ENCODE assay signal across 17 cellular contexts in genomic region chr17:81821147-81821546, GRCh38. TPM values are rescaled to one million over a fixed set of nuclear protein-coding genes. Genes with fewer than 3 reads are reported as not detected.
A peak's percentile ranks its signal among the peaks of the same experiment; 100 is the strongest.
DNase-seq lines count a peak whose midpoint lies in the region; ATAC-seq, FAIRE-seq and TF ChIP-seq lines count a peak whose summit lies in the region.
"Had no signal": no experiment of that assay in that cellular context is flagged by ENCODE, and none has a peak within 500 bp of the region (broad histone marks: within the 10 kb centered on the region; RNA-seq: fewer than 3 reads in every experiment).

No MANE protein-coding gene starts in this region.

- H4K20me1 ChIP-seq in GM12878 (ENCODE audit: control insufficient read depth, insufficient read depth): no peaks in the 10 kb centered on the region

- BruUV-seq in GM12878 (replicated peaks; lab: Mats Ljungman, UMichigan): no TSS peak

- no peak overlapping the region for H3K4me2 ChIP-seq in GM12878 (ENCODE audit: control insufficient read depth, insufficient read depth)

- TF ChIP-seq RAD21 in GM12878 (IDR thresholded peaks at IDR 0.05; ENCODE audit: insufficient read depth, low read depth, low read length): no peak
- TF ChIP-seq RAD21 in liver (IDR thresholded peaks at IDR 0.05): no peak

- no peaks in the 10 kb centered on the region for H3K4me1 Mint-ChIP-seq in activated CD4-positive, alpha-beta T cell treated with anti-CD3 and anti-CD28 coated beads for 36 hours
- peaks cover 6% of the 10 kb centered on the region for H3K4me1 Mint-ChIP-seq in activated CD4-positive, alpha-beta T cell treated with anti-CD3 and anti-CD28 coated beads, Interleukin-2, amount 10 ng/mL, durations not matched to agents 24 days and 14 days

- 76% methylated on average over 8 of the region's 8 CpGs for WGBS in GM12878 (ENCODE audit: insufficient coverage, insufficient replicate concordance, low lambda C conversion rate, missing lambda C conversion rate)
- 83% methylated on average over 8 of the region's 8 CpGs for WGBS in liver

- FAIRE-seq in GM12878 (lab: Jason Lieb, UNC): no peak
- FAIRE-seq: endometrium had no signal

- no peak for TF ChIP-seq EP300 in GM12878 (IDR thresholded peaks at IDR 0.05; ENCODE audit: borderline replicate concordance in 1 of 2, control insufficient read depth in 1 of 2, low read depth in 2 of 2, low read length in 2 of 2)

- H3K27ac ChIP-seq in GM12878 (ENCODE audit: control insufficient read depth, insufficient read depth) (no peak overlapping the region), liver (ENCODE audit: low read depth in 1 of 2, low read length in 2 of 2) (peak overlapping the region; percentile 77 to 97)

- RAD21 ChIA-PET in GM12878 (lab: Charles Lee; ENCODE audit: unreplicated experiment): no interaction called here

- H3K4me3 ChIP-seq in GM12878 (no peak overlapping the region), liver (ENCODE audit: low read depth in 1 of 3, low read length in 3 of 3) (no peak overlapping the region)

- H3K36me3 ChIP-seq in GM12878 (ENCODE audit: control insufficient read depth in 2 of 2, insufficient read depth in 2 of 2, low read length in 1 of 2) (no peaks in the 10 kb centered on the region), liver (ENCODE audit: control insufficient read depth in 4 of 4, insufficient read depth in 3 of 4, low read depth in 1 of 4, low read length in 3 of 4) (peaks cover 0 to 5% (median 0%) of the 10 kb centered on the region in 4 donors)

- CTCF ChIA-PET in activated CD4-positive, alpha-beta T cell treated with anti-CD3 and anti-CD28 coated beads for 36 hours (lab: Charles Lee): no interaction called here
- CTCF ChIA-PET in GM12878 (lab: Yijun Ruan, JAX): no interaction called here

- no peaks in the 10 kb centered on the region for H3K79me2 ChIP-seq in GM12878 (ENCODE audit: control insufficient read depth, insufficient read depth, low read length)

- TF ChIP-seq POLR2A in GM12878 (IDR thresholded peaks at IDR 0.05; ENCODE audit: low read depth, low read length): 0 out of 2 replicates have a peak, but pooled peaks have one; percentile 24

- POLR2A ChIA-PET in activated CD4-positive, alpha-beta T cell treated with anti-CD3 and anti-CD28 coated beads for 36 hours (lab: Charles Lee): no interaction called here
- POLR2A ChIA-PET in GM12878 (lab: Charles Lee): no interaction called here

- intact Hi-C loops in activated CD4-positive, alpha-beta T cell treated with anti-CD3 and anti-CD28 coated beads for 36 hours (cut with DNase I, micrococcal nuclease): no loop called here
- intact Hi-C loops in activated CD4-positive, alpha-beta T cell treated with anti-CD3 and anti-CD28 coated beads, Interleukin-2, amount 10 ng/mL, durations not matched to agents 24 days and 14 days (cut with micrococcal nuclease): no loop called here
- intact Hi-C loops in GM12878 (cut with micrococcal nuclease; ENCODE audit: unreplicated experiment): no loop called here

- H3K4me1 ChIP-seq in GM12878 (ENCODE audit: control insufficient read depth, insufficient read depth, low read length) (no peaks in the 10 kb centered on the region), liver (ENCODE audit: control insufficient read depth in 4 of 4, insufficient read depth in 4 of 4, low read length in 3 of 4) (peaks cover 8 to 20% (median 15%) of the 10 kb centered on the region in 4 donors)
- H3K4me1 ChIP-seq: Caco-2 had no signal

- H3K9me3 ChIP-seq in GM12878 (replicated peaks; ENCODE audit: control insufficient read depth, insufficient read depth, low read length) (no peaks in the 10 kb centered on the region), liver (ENCODE audit: control insufficient read depth in 4 of 4, low read length in 3 of 4) (no peaks in the 10 kb centered on the region)
- H3K9me3 ChIP-seq: Caco-2 had no signal

- H3K4me3 Mint-ChIP-seq in activated CD4-positive, alpha-beta T cell treated with anti-CD3 and anti-CD28 coated beads for 36 hours: no peak overlapping the region
- no peak overlapping the region for H3K4me3 Mint-ChIP-seq in activated CD4-positive, alpha-beta T cell treated with anti-CD3 and anti-CD28 coated beads, Interleukin-2, amount 10 ng/mL, durations not matched to agents 24 days and 14 days
- H3K4me3 Mint-ChIP-seq: activated CD8-positive, alpha-beta memory T cell treated with anti-CD3 and anti-CD28 coated beads, Interleukin-2, amount 10 ng/mL, durations not matched to agents 7 days and 5 days; activated naive CD4-positive, alpha-beta T cell treated with anti-CD3 and anti-CD28 coated beads, Interleukin-2, amount 10 ng/mL, durations not matched to agents 7 days and 5 days had no signal

- H3K9me3 Mint-ChIP-seq in activated CD4-positive, alpha-beta T cell treated with anti-CD3 and anti-CD28 coated beads for 36 hours (ENCODE audit: low read depth): no peaks in the 10 kb centered on the region
- no peaks in the 10 kb centered on the region for H3K9me3 Mint-ChIP-seq in activated CD4-positive, alpha-beta T cell treated with anti-CD3 and anti-CD28 coated beads, Interleukin-2, amount 10 ng/mL, durations not matched to agents 24 days and 14 days
- H3K9me3 Mint-ChIP-seq: activated naive CD4-positive, alpha-beta T cell treated with anti-CD3 and anti-CD28 coated beads, Interleukin-2, amount 10 ng/mL, durations not matched to agents 7 days and 5 days had no signal

- no peaks in the 10 kb centered on the region for H3K36me3 Mint-ChIP-seq in activated CD4-positive, alpha-beta T cell treated with anti-CD3 and anti-CD28 coated beads for 36 hours (ENCODE audit: low read depth)
- no peaks in the 10 kb centered on the region for H3K36me3 Mint-ChIP-seq in activated CD4-positive, alpha-beta T cell treated with anti-CD3 and anti-CD28 coated beads, Interleukin-2, amount 10 ng/mL, durations not matched to agents 24 days and 14 days (ENCODE audit: low read depth)
- H3K36me3 Mint-ChIP-seq: activated CD8-positive, alpha-beta memory T cell treated with anti-CD3 and anti-CD28 coated beads, Interleukin-2, amount 10 ng/mL, durations not matched to agents 7 days and 5 days had no signal

- peak; percentile 68 for ATAC-seq in activated CD4-positive, alpha-beta T cell treated with anti-CD3 and anti-CD28 coated beads for 36 hours
- ATAC-seq in GM12878: no peak
- peak; percentile 20 for ATAC-seq in stimulated activated naive CD8-positive, alpha-beta T cell treated with anti-CD3 and anti-CD28 coated beads, Interleukin-15, Interleukin-2, amounts not matched to agents 100 U/mL and 50 U/mL, for 24 hours
- no peak for ATAC-seq in HG02623 (IDR thresholded peaks at IDR 0.05; ENCODE audit: unreplicated experiment)
- ATAC-seq in GM18511 (IDR thresholded peaks at IDR 0.05; ENCODE audit: unreplicated experiment): no peak

- no peak overlapping the region for H3K27ac Mint-ChIP-seq in activated CD4-positive, alpha-beta T cell treated with anti-CD3 and anti-CD28 coated beads for 36 hours
- H3K27ac Mint-ChIP-seq in activated CD4-positive, alpha-beta T cell treated with anti-CD3 and anti-CD28 coated beads, Interleukin-2, amount 10 ng/mL, durations not matched to agents 24 days and 14 days: no peak overlapping the region

- H3K27me3 Mint-ChIP-seq in activated CD4-positive, alpha-beta T cell treated with anti-CD3 and anti-CD28 coated beads for 36 hours: peaks cover 6% of the 10 kb centered on the region
- H3K27me3 Mint-ChIP-seq in activated CD4-positive, alpha-beta T cell treated with anti-CD3 and anti-CD28 coated beads, Interleukin-2, amount 10 ng/mL, durations not matched to agents 24 days and 14 days: peaks cover 9% of the 10 kb centered on the region

- H2AFZ ChIP-seq in GM12878 (ENCODE audit: control insufficient read depth, low read depth, low read length): no peak overlapping the region

- peak; percentile 39 for DNase-seq in activated CD4-positive, alpha-beta T cell treated with anti-CD3 and anti-CD28 coated beads for 36 hours
- no peak for DNase-seq in activated CD4-positive, alpha-beta T cell treated with anti-CD3 and anti-CD28 coated beads, Interleukin-2, amount 10 ng/mL, durations not matched to agents 24 days and 14 days
- DNase-seq in GM12878 (ENCODE audit: low read depth, low spot score): no peak
- DNase-seq in stimulated activated naive CD8-positive, alpha-beta T cell treated with anti-CD3 and anti-CD28 coated beads, Interleukin-15, Interleukin-2, amounts not matched to agents 100 U/mL and 50 U/mL, for 24 hours: no peak
- DNase-seq in A172 (ENCODE audit: low spot score): no peak
- DNase-seq: NCI-H1092 treated with DMSO at 0.1 percent for 48 hours had no signal

- SMC1A ChIA-PET in GM12878 (lab: Charles Lee; ENCODE audit: uncharacterized antibody, unreplicated experiment): no interaction called here

- in situ Hi-C loops in GM12878 (cut with MboI): loop anchor here (5.0 kb wide), 1 partner anchor 104 kb away; no protein-coding TSS in a partner anchor

- TF ChIP-seq CTCF in GM12878 (IDR thresholded peaks at IDR 0.05 in 2 of 3, conservative IDR thresholded peaks at IDR 0.05 in 1 of 3; ENCODE audit: control insufficient read depth in 2 of 3, extremely low read depth in 1 of 3, insufficient read depth in 1 of 3, low read depth in 3 of 3, low read length in 3 of 3): no peak
- TF ChIP-seq CTCF in liver (IDR thresholded peaks at IDR 0.05; ENCODE audit: low read depth, low read length, missing input control): no peak

- H3K27me3 ChIP-seq in GM12878 (replicated peaks in 1 of 2; ENCODE audit: control insufficient read depth in 2 of 2, insufficient read depth in 2 of 2, low read length in 1 of 2) (no peaks in the 10 kb centered on the region), liver (ENCODE audit: control insufficient read depth in 4 of 4, insufficient read depth in 4 of 4, low read length in 3 of 4) (no peaks in the 10 kb centered on the region)

- H3K9ac ChIP-seq in GM12878 (ENCODE audit: control insufficient read depth, insufficient read depth, low read length) (no peak overlapping the region), liver (ENCODE audit: low read depth in 1 of 2, low read length in 2 of 2) (no peak overlapping the region)

RNA-seq across cellular contexts. Expression of gene MCRIP1, which starts 11.9 kb away (rescaled TPM):
- 10 to 100 TPM; 45.8 to 50.4 TPM for total RNA-seq in activated CD4-positive, alpha-beta T cell treated with anti-CD3 and anti-CD28 coated beads for 36 hours
- 46.7 and 51.9 TPM in 2 replicates for total RNA-seq in activated CD4-positive, alpha-beta T cell treated with anti-CD3 and anti-CD28 coated beads, Interleukin-2, amount 10 ng/mL, durations not matched to agents 24 days and 14 days
- total RNA-seq in GM12878 (2013; cell fraction: nucleolus; rRNA removed): 11.0 and 15.2 TPM in 2 replicates
- 33.8 and 39.7 TPM in 2 replicates for total RNA-seq in GM12878 (2014; rRNA removed)
- total RNA-seq in GM12878 (2014; rRNA removed; fragmentation: Illumina TruSeq; extraction: Trizol): 12.1 and 15.6 TPM in 2 replicates
- 39.9 and 40.3 TPM in 2 replicates for total RNA-seq in GM12878 (2021)
- 7.6 TPM for polyA plus RNA-seq in GM12878 (2011; ENCODE audit: low read depth)
- 11.6 and 21.9 TPM in 2 replicates for polyA plus RNA-seq in GM12878 (2011; rRNA removed)
- 43.2 and 72.1 TPM in 2 replicates for polyA plus RNA-seq in GM12878 (2011; cell fraction: cytosol; rRNA removed)
- 49.4 and 61.7 TPM in 2 replicates for polyA plus RNA-seq in GM12878 (2011; cell fraction: nucleus; rRNA removed)
- polyA plus RNA-seq in GM12878 (2012): 28.3 and 30.2 TPM in 2 replicates
- 0.81 and 5.7 TPM in 2 replicates for polyA plus RNA-seq in GM12878 (2014; fragmentation: Illumina TruSeq; extraction: Trizol)
- 1 to 10 TPM in 1 of 2 experiments, under 1 TPM in 1; 0.31 to 3.8 TPM for polyA plus RNA-seq in GM12878 (2014; fragmentation: Nextera tagmentation; extraction: Ambion mirVana)
- polyA plus RNA-seq in GM12878 (2014; rRNA removed): 41.8 and 42.7 TPM in 2 replicates
- 10 to 100 TPM; 44.1 to 54.4 TPM for polyA plus RNA-seq in GM12878 (2016; fragmentation: Nextera tagmentation; extraction: Ambion mirVana)
- 4.6 and 14.3 TPM in 2 replicates for polyA minus RNA-seq in GM12878 (2011; rRNA and poly(A)+ RNA removed)
- polyA minus RNA-seq in GM12878 (2011; cell fraction: cytosol; rRNA and poly(A)+ RNA removed): 13.2 and 14.6 TPM in 2 replicates
- 4.5 and 6.7 TPM in 2 replicates for polyA minus RNA-seq in GM12878 (2011; cell fraction: nucleus; rRNA and poly(A)+ RNA removed)
- total RNA-seq in liver: 10 to 100 TPM; 16.6 to 42.0 TPM
- polyA plus RNA-seq in liver: 10 to 100 TPM; 24.2 to 28.2 TPM
- total RNA-seq in A172 (2014; rRNA removed; shearing (Covaris generic)): 45.8 and 51.4 TPM in 2 replicates

RNA-seq across cellular contexts. Expression of gene PPP1R27, which starts 13.7 kb away (rescaled TPM):
- total RNA-seq in activated CD4-positive, alpha-beta T cell treated with anti-CD3 and anti-CD28 coated beads for 36 hours: not detected
- total RNA-seq in activated CD4-positive, alpha-beta T cell treated with anti-CD3 and anti-CD28 coated beads, Interleukin-2, amount 10 ng/mL, durations not matched to agents 24 days and 14 days: not detected in 2 replicates
- not detected in 2 replicates for total RNA-seq in GM12878 (2013; cell fraction: nucleolus; rRNA removed)
- total RNA-seq in GM12878 (2014; rRNA removed) (0.17 and 2.0 TPM in 2 replicates), GM12878 (2014; rRNA removed; fragmentation: Illumina TruSeq; extraction: Trizol) (0.14 and 0.31 TPM in 2 replicates), GM12878 (2021) (0.49 and 0.53 TPM in 2 replicates), liver (not detected)
- not detected for polyA plus RNA-seq in GM12878 (2011; ENCODE audit: low read depth)
- polyA plus RNA-seq in GM12878 (2011; rRNA removed) (not detected in 2 replicates), GM12878 (2014; fragmentation: Illumina TruSeq; extraction: Trizol) (0.28 TPM in 1 of 2 replicates, not detected in the other), GM12878 (2014; fragmentation: Nextera tagmentation; extraction: Ambion mirVana) (not detected), GM12878 (2014; rRNA removed) (0.59 and 0.61 TPM in 2 replicates), GM12878 (2016; fragmentation: Nextera tagmentation; extraction: Ambion mirVana) (1 to 10 TPM in 1 of 2 experiments, under 1 TPM in 1; 0.70 to 1.6 TPM), liver (under 1 TPM; 0.31 to 0.35 TPM)
- polyA plus RNA-seq in GM12878 (2011; cell fraction: cytosol; rRNA removed): 0.12 TPM in 1 of 2 replicates, not detected in the other
- not detected in 2 replicates for polyA plus RNA-seq in GM12878 (2011; cell fraction: nucleus; rRNA removed)
- 1.2 and 1.7 TPM in 2 replicates for polyA plus RNA-seq in GM12878 (2012)
- polyA minus RNA-seq in GM12878 (2011; rRNA and poly(A)+ RNA removed): not detected in 2 replicates
- not detected in 2 replicates for polyA minus RNA-seq in GM12878 (2011; cell fraction: cytosol; rRNA and poly(A)+ RNA removed)
- polyA minus RNA-seq in GM12878 (2011; cell fraction: nucleus; rRNA and poly(A)+ RNA removed): not detected in 2 replicates
- not detected in 2 replicates for total RNA-seq in A172 (2014; rRNA removed; shearing (Covaris generic))
- total RNA-seq: activated CD8-positive, alpha-beta memory T cell treated with anti-CD3 and anti-CD28 coated beads, Interleukin-2, amount 10 ng/mL, durations not matched to agents 7 days and 5 days; IMR-90; NCI-H460; renal cortical epithelial cell had no signal

RNA-seq across cellular contexts. Expression of gene GCGR, which starts 17.2 kb away (rescaled TPM):
- not detected for total RNA-seq in activated CD4-positive, alpha-beta T cell treated with anti-CD3 and anti-CD28 coated beads for 36 hours
- not detected in 2 replicates for total RNA-seq in activated CD4-positive, alpha-beta T cell treated with anti-CD3 and anti-CD28 coated beads, Interleukin-2, amount 10 ng/mL, durations not matched to agents 24 days and 14 days
- total RNA-seq in GM12878 (2013; cell fraction: nucleolus; rRNA removed): not detected in 2 replicates
- total RNA-seq in GM12878 (2014; rRNA removed) (not detected in 2 replicates), GM12878 (2014; rRNA removed; fragmentation: Illumina TruSeq; extraction: Trizol) (not detected in 2 replicates), GM12878 (2021) (not detected in 2 replicates), liver (10 to 100 TPM; 20.7 to 72.0 TPM)
- not detected for polyA plus RNA-seq in GM12878 (2011; ENCODE audit: low read depth)
- polyA plus RNA-seq in GM12878 (2011; rRNA removed) (not detected in 2 replicates), GM12878 (2014; fragmentation: Illumina TruSeq; extraction: Trizol) (not detected in 2 replicates), GM12878 (2014; fragmentation: Nextera tagmentation; extraction: Ambion mirVana) (not detected), GM12878 (2014; rRNA removed) (not detected in 2 replicates), GM12878 (2016; fragmentation: Nextera tagmentation; extraction: Ambion mirVana) (not detected), liver (10 to 100 TPM; 42.0 to 55.8 TPM)
- not detected in 2 replicates for polyA plus RNA-seq in GM12878 (2011; cell fraction: cytosol; rRNA removed)
- polyA plus RNA-seq in GM12878 (2011; cell fraction: nucleus; rRNA removed): 0.30 TPM in 1 of 2 replicates, not detected in the other
- 0.20 TPM in 1 of 2 replicates, not detected in the other for polyA plus RNA-seq in GM12878 (2012)
- not detected in 2 replicates for polyA minus RNA-seq in GM12878 (2011; rRNA and poly(A)+ RNA removed)
- not detected in 2 replicates for polyA minus RNA-seq in GM12878 (2011; cell fraction: cytosol; rRNA and poly(A)+ RNA removed)
- polyA minus RNA-seq in GM12878 (2011; cell fraction: nucleus; rRNA and poly(A)+ RNA removed): not detected in 2 replicates
- not detected in 2 replicates for total RNA-seq in A172 (2014; rRNA removed; shearing (Covaris generic))
- total RNA-seq: activated CD8-positive, alpha-beta memory T cell treated with anti-CD3 and anti-CD28 coated beads, Interleukin-2, amount 10 ng/mL, durations not matched to agents 7 days and 5 days; IMR-90; kidney epithelial cell; renal cortical epithelial cell had no signal
- polyA plus RNA-seq: IMR-90 had no signal

RNA-seq across cellular contexts. Expression of gene P4HB, which starts 39.2 kb away (rescaled TPM):
- 100 to 1,000 TPM; 414 to 578 TPM for total RNA-seq in activated CD4-positive, alpha-beta T cell treated with anti-CD3 and anti-CD28 coated beads for 36 hours
- 458 and 507 TPM in 2 replicates for total RNA-seq in activated CD4-positive, alpha-beta T cell treated with anti-CD3 and anti-CD28 coated beads, Interleukin-2, amount 10 ng/mL, durations not matched to agents 24 days and 14 days
- total RNA-seq in GM12878 (2013; cell fraction: nucleolus; rRNA removed): 377 and 380 TPM in 2 replicates
- total RNA-seq in GM12878 (2014; rRNA removed) (378 and 467 TPM in 2 replicates), GM12878 (2014; rRNA removed; fragmentation: Illumina TruSeq; extraction: Trizol) (247 and 285 TPM in 2 replicates), GM12878 (2021) (378 and 437 TPM in 2 replicates), liver (1,000 to 10,000 TPM; 1,086 to 3,361 TPM)
- polyA plus RNA-seq in GM12878 (2011; ENCODE audit: low read depth): 409 TPM
- polyA plus RNA-seq in GM12878 (2011; rRNA removed) (44.1 and 49.9 TPM in 2 replicates), GM12878 (2014; fragmentation: Illumina TruSeq; extraction: Trizol) (458 and 725 TPM in 2 replicates), GM12878 (2014; fragmentation: Nextera tagmentation; extraction: Ambion mirVana) (10 to 100 TPM in 1 of 2 experiments, 1 to 10 TPM in 1; 4.7 to 18.3 TPM), GM12878 (2014; rRNA removed) (128 and 182 TPM in 2 replicates), GM12878 (2016; fragmentation: Nextera tagmentation; extraction: Ambion mirVana) (100 to 1,000 TPM; 543 to 549 TPM), liver (1,000 to 10,000 TPM in 1 of 2 donors, 100 to 1,000 TPM in 1; 1,000 to 2,066 TPM)
- polyA plus RNA-seq in GM12878 (2011; cell fraction: cytosol; rRNA removed): 37.3 and 56.7 TPM in 2 replicates
- 82.9 and 101 TPM in 2 replicates for polyA plus RNA-seq in GM12878 (2011; cell fraction: nucleus; rRNA removed)
- 697 and 937 TPM in 2 replicates for polyA plus RNA-seq in GM12878 (2012)
- polyA minus RNA-seq in GM12878 (2011; rRNA and poly(A)+ RNA removed): 38.8 and 46.2 TPM in 2 replicates
- polyA minus RNA-seq in GM12878 (2011; cell fraction: cytosol; rRNA and poly(A)+ RNA removed): 65.3 and 66.3 TPM in 2 replicates
- 59.7 and 74.5 TPM in 2 replicates for polyA minus RNA-seq in GM12878 (2011; cell fraction: nucleus; rRNA and poly(A)+ RNA removed)
- total RNA-seq in A172 (2014; rRNA removed; shearing (Covaris generic)): 1,091 and 1,235 TPM in 2 replicates

RNA-seq across cellular contexts. Expression of gene ARHGDIA, which starts 50.0 kb away (rescaled TPM):
- 100 to 1,000 TPM; 513 to 661 TPM for total RNA-seq in activated CD4-positive, alpha-beta T cell treated with anti-CD3 and anti-CD28 coated beads for 36 hours
- total RNA-seq in activated CD4-positive, alpha-beta T cell treated with anti-CD3 and anti-CD28 coated beads, Interleukin-2, amount 10 ng/mL, durations not matched to agents 24 days and 14 days: 697 and 714 TPM in 2 replicates
- total RNA-seq in GM12878 (2013; cell fraction: nucleolus; rRNA removed): 115 and 120 TPM in 2 replicates
- total RNA-seq in GM12878 (2014; rRNA removed): 139 and 180 TPM in 2 replicates
- total RNA-seq in GM12878 (2014; rRNA removed; fragmentation: Illumina TruSeq; extraction: Trizol): 124 and 125 TPM in 2 replicates
- total RNA-seq in GM12878 (2021): 538 and 552 TPM in 2 replicates
- polyA plus RNA-seq in GM12878 (2011; ENCODE audit: low read depth): 219 TPM
- polyA plus RNA-seq in GM12878 (2011; rRNA removed): 18.6 and 39.5 TPM in 2 replicates
- 75.8 and 96.8 TPM in 2 replicates for polyA plus RNA-seq in GM12878 (2011; cell fraction: cytosol; rRNA removed)
- 178 and 263 TPM in 2 replicates for polyA plus RNA-seq in GM12878 (2011; cell fraction: nucleus; rRNA removed)
- polyA plus RNA-seq in GM12878 (2012): 247 and 301 TPM in 2 replicates
- polyA plus RNA-seq in GM12878 (2014; fragmentation: Illumina TruSeq; extraction: Trizol): 24.3 and 159 TPM in 2 replicates
- polyA plus RNA-seq in GM12878 (2014; fragmentation: Nextera tagmentation; extraction: Ambion mirVana): 10 to 100 TPM; 17.9 to 47.8 TPM
- 184 and 246 TPM in 2 replicates for polyA plus RNA-seq in GM12878 (2014; rRNA removed)
- polyA plus RNA-seq in GM12878 (2016; fragmentation: Nextera tagmentation; extraction: Ambion mirVana): 100 to 1,000 TPM; 336 to 349 TPM
- polyA minus RNA-seq in GM12878 (2011; rRNA and poly(A)+ RNA removed): 18.3 and 38.9 TPM in 2 replicates
- 59.9 and 91.7 TPM in 2 replicates for polyA minus RNA-seq in GM12878 (2011; cell fraction: cytosol; rRNA and poly(A)+ RNA removed)
- polyA minus RNA-seq in GM12878 (2011; cell fraction: nucleus; rRNA and poly(A)+ RNA removed): 72.5 and 108 TPM in 2 replicates
- total RNA-seq in liver: 10 to 100 TPM; 35.5 to 47.3 TPM
- polyA plus RNA-seq in liver: 100 to 1,000 TPM; 103 to 142 TPM
- 173 and 183 TPM in 2 replicates for total RNA-seq in A172 (2014; rRNA removed; shearing (Covaris generic))

Comparison
In these comparisons a context has a peak if more than half of its experiments do, and no peak if none do; other contexts are left out.
1. ATAC-seq: peak in activated CD4-positive, alpha-beta T cell treated with anti-CD3 and anti-CD28 coated beads for 36 hours (single experiment) and stimulated activated naive CD8-positive, alpha-beta T cell treated with anti-CD3 and anti-CD28 coated beads, Interleukin-15, Interleukin-2, amounts not matched to agents 100 U/mL and 50 U/mL, for 24 hours (single experiment); none in GM12878 (single experiment), HG02623 (single experiment) and GM18511 (single experiment).
2. RNA of gene GCGR, which starts 17.2 kb away (total RNA-seq): 20.7 to 72.0 TPM in liver; not detected in activated CD4-positive, alpha-beta T cell treated with anti-CD3 and anti-CD28 coated beads for 36 hours, not detected in activated CD4-positive, alpha-beta T cell treated with anti-CD3 and anti-CD28 coated beads, Interleukin-2, amount 10 ng/mL, durations not matched to agents 24 days and 14 days, not detected in GM12878 and not detected in A172; every median in the first group is over 10 times any median in the second.